Comparison of ENCODE assay signal across 21 cellular contexts in the genomic region with DNA sequence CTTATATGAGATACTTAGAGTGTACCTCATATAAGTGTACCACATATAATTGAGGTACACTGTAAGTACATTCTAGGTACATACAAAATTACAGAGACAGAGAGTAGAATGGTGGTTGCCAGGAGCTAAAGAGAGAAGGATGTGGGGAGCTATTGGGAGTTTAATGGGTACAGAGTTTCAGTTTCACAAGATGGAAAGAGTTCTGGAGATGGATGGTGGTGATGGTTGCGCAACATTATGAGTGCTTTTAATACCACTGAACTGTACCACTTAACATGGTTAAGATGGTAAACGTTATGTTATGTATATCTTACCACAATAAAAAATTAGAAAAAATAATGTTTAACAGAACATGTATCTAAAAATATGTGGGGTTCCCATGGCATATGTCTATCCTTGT. TPM values are rescaled to one million over a fixed set of nuclear protein-coding genes. Genes with fewer than 3 reads are reported as not detected.
DNase-seq lines count a peak whose midpoint lies in the region; ATAC-seq, FAIRE-seq and TF ChIP-seq lines count a peak whose summit lies in the region.
"Had no signal": no experiment of that assay in that cellular context is flagged by ENCODE, and none has a peak within 500 bp of the region (broad histone marks: within the 10 kb centered on the region; RNA-seq: fewer than 3 reads in every experiment).

No MANE protein-coding gene starts in this region.

- BruUV-seq in HepG2 (replicated peaks; lab: Mats Ljungman, UMichigan), result no TSS peak
- no TSS peak for BruUV-seq in mammary epithelial cell (replicated peaks; lab: Mats Ljungman, UMichigan)

- WGBS in HepG2 (ENCODE audit: low lambda C conversion rate), result 50% methylated on average over 2 of the region's 2 CpGs
- WGBS in right lobe of liver (ENCODE audit: insufficient coverage, low coverage, low lambda C conversion rate, missing lambda C conversion rate), result 83% methylated on average over 2 of the region's 2 CpGs
- WGBS in mammary epithelial cell (ENCODE audit: low coverage, missing lambda C conversion rate), result 84% methylated on average over 2 of the region's 2 CpGs

- TF ChIP-seq RAD21 in HepG2 (CRISPR knock-in tag; IDR thresholded peaks at IDR 0.05), result no peak

- peaks cover 56% of the 10 kb centered on the region for H3K4me1 Mint-ChIP-seq in activated T-helper 1 cell treated with anti-CD3 and anti-CD28 coated beads, Interleukin-12 subunit alpha, Interleukin-12 subunit beta, Interleukin-2, Interleukin-4 antibody, amounts not matched to agents 30 ng/mL and 10 ng/mL and 1 ng/mL, durations not matched to agents 14 hours and 24 hours and 36 hours (ENCODE audit: low read depth)

- H3K79me2 ChIP-seq in HepG2 (ENCODE audit: insufficient read depth, low read length) (no peaks in the 10 kb centered on the region), mammary epithelial cell (ENCODE audit: insufficient read depth, low read length) (no peaks in the 10 kb centered on the region)

- H3K36me3 ChIP-seq in HepG2 (replicated peaks in 1 of 2; ENCODE audit: control insufficient read depth in 1 of 2, insufficient read depth in 2 of 2, low read length in 2 of 2) (no peaks in the 10 kb centered on the region), right lobe of liver (no peaks in the 10 kb centered on the region), neutrophil (peaks cover 100% of the 10 kb centered on the region), mammary epithelial cell (ENCODE audit: insufficient read depth, low read length) (no peaks in the 10 kb centered on the region)

- no peaks in the 10 kb centered on the region for H4K20me1 ChIP-seq in HepG2 (ENCODE audit: insufficient read depth, low read length)
- H4K20me1 ChIP-seq in mammary epithelial cell (ENCODE audit: insufficient read depth, low read length), result no peaks in the 10 kb centered on the region

- H3K27ac Mint-ChIP-seq in activated T-helper 1 cell treated with anti-CD3 and anti-CD28 coated beads, Interleukin-12 subunit alpha, Interleukin-12 subunit beta, Interleukin-2, Interleukin-4 antibody, amounts not matched to agents 30 ng/mL and 10 ng/mL and 1 ng/mL, durations not matched to agents 14 hours and 24 hours and 36 hours, result peak overlapping the region; percentile 35

- DNase-seq in HepG2 (ENCODE audit: low spot score) (no peak), right lobe of liver (no peak), NOMO-1 treated with DMSO at 0.1 percent for 48 hours (lab: John Stamatoyannopoulos, UW; ENCODE audit: unreplicated experiment) (peak; percentile 51), mesenteric fat pad (ENCODE audit: low spot score) (no peak), NK-92 (lab: John Stamatoyannopoulos, UW; ENCODE audit: unreplicated experiment) (no peak), mammary epithelial cell (no peak)
- no peak for DNase-seq in activated T-helper 1 cell treated with anti-CD3 and anti-CD28 coated beads, Interleukin-12 subunit alpha, Interleukin-12 subunit beta, Interleukin-2, Interleukin-4 antibody, amounts not matched to agents 30 ng/mL and 10 ng/mL and 1 ng/mL, durations not matched to agents 14 hours and 24 hours and 36 hours (ENCODE audit: low spot score)
- DNase-seq: DMS 273 treated with DMSO at 0.1 percent for 48 hours, GF-D8, NCI-H1092, NCI-H146, NCI-H2081, NCI-H524, SW 1271 had no signal

- no peaks in the 10 kb centered on the region for H3K9me3 Mint-ChIP-seq in activated T-helper 1 cell treated with anti-CD3 and anti-CD28 coated beads, Interleukin-12 subunit alpha, Interleukin-12 subunit beta, Interleukin-2, Interleukin-4 antibody, amounts not matched to agents 30 ng/mL and 10 ng/mL and 1 ng/mL, durations not matched to agents 14 hours and 24 hours and 36 hours
- H3K9me3 Mint-ChIP-seq: IgD-negative memory B cell had no signal

- dilution Hi-C loops in mammary epithelial cell (cut with HindIII; ENCODE audit: low sequenced_read_pairs), result no loop called here

- no peak overlapping the region for H3K9ac ChIP-seq in HepG2 (ENCODE audit: insufficient read depth, low read depth, low read length)
- H3K9ac ChIP-seq in mammary epithelial cell (ENCODE audit: insufficient read depth, low read length), result no peak overlapping the region
- H3K9ac ChIP-seq: BLaER1 treated with 17β-estradiol and CSF1 and Interleukin-3, amounts not matched to agents 10 nM and 100 nM had no signal

- H3K36me3 Mint-ChIP-seq in activated T-helper 1 cell treated with anti-CD3 and anti-CD28 coated beads, Interleukin-12 subunit alpha, Interleukin-12 subunit beta, Interleukin-2, Interleukin-4 antibody, amounts not matched to agents 30 ng/mL and 10 ng/mL and 1 ng/mL, durations not matched to agents 14 hours and 24 hours and 36 hours (ENCODE audit: low read depth), result peaks cover 57% of the 10 kb centered on the region

- TF ChIP-seq EP300 in HepG2 (IDR thresholded peaks at IDR 0.05; ENCODE audit: low read depth in 2 of 2, low read length in 2 of 2) (no peak), HepG2 (CRISPR knock-in tag; IDR thresholded peaks at IDR 0.05; ENCODE audit: borderline replicate concordance) (no peak)

- H3K27me3 Mint-ChIP-seq in activated T-helper 1 cell treated with anti-CD3 and anti-CD28 coated beads, Interleukin-12 subunit alpha, Interleukin-12 subunit beta, Interleukin-2, Interleukin-4 antibody, amounts not matched to agents 30 ng/mL and 10 ng/mL and 1 ng/mL, durations not matched to agents 14 hours and 24 hours and 36 hours (ENCODE audit: insufficient read depth), result no peaks in the 10 kb centered on the region
- H3K27me3 Mint-ChIP-seq: IgD-negative memory B cell had no signal

- H3K9me3 ChIP-seq in HepG2 (ENCODE audit: low read length) (no peaks in the 10 kb centered on the region), right lobe of liver (no peaks in the 10 kb centered on the region), neutrophil (peaks cover 9% of the 10 kb centered on the region), mammary epithelial cell (replicated peaks; ENCODE audit: insufficient read depth, low read length) (no peaks in the 10 kb centered on the region)

- H3K4me2 ChIP-seq in HepG2 (ENCODE audit: low read depth, low read length) (no peak overlapping the region), mammary epithelial cell (ENCODE audit: insufficient read depth, low read depth, low read length) (no peak overlapping the region)

- in situ Hi-C loops in HepG2 (cut with HindIII; ENCODE audit: extremely low pct_ligation_motif_present, low pct_unique_long_range_greater_than_20kb), result no loop called here
- in situ Hi-C loops in mammary epithelial cell (cut with MboI; ENCODE audit: low sequenced_read_pairs in 2 of 2), result no loop called here

- H2AFZ ChIP-seq in HepG2 (ENCODE audit: low read length) (no peak overlapping the region), mammary epithelial cell (ENCODE audit: low read depth, low read length) (no peak overlapping the region)

- H3K4me3 ChIP-seq in HepG2 (replicated peaks in 1 of 3; ENCODE audit: insufficient read depth in 1 of 3, low read depth in 2 of 3, low read length in 3 of 3) (no peak overlapping the region), right lobe of liver (no peak overlapping the region), neutrophil (ENCODE audit: low read depth in 1 of 2, low read length in 1 of 2) (no peak overlapping the region), mammary epithelial cell (replicated peaks in 1 of 3; ENCODE audit: insufficient read depth in 1 of 3, low read depth in 2 of 3, low read length in 3 of 3) (no peak overlapping the region)
- H3K4me3 ChIP-seq: BLaER1 treated with 17β-estradiol and CSF1 and Interleukin-3, amounts not matched to agents 10 nM and 100 nM had no signal

- H3K4me3 Mint-ChIP-seq in activated T-helper 1 cell treated with anti-CD3 and anti-CD28 coated beads, Interleukin-12 subunit alpha, Interleukin-12 subunit beta, Interleukin-2, Interleukin-4 antibody, amounts not matched to agents 30 ng/mL and 10 ng/mL and 1 ng/mL, durations not matched to agents 14 hours and 24 hours and 36 hours, result no peak overlapping the region
- H3K4me3 Mint-ChIP-seq: IgD-negative memory B cell had no signal

- intact Hi-C loops in HepG2 (cut with micrococcal nuclease; ENCODE audit: unreplicated experiment), result no loop called here
- intact Hi-C loops in right lobe of liver (cut with DNase I), result no loop called here
- intact Hi-C loops in activated T-helper 1 cell treated with anti-CD3 and anti-CD28 coated beads, Interleukin-12 subunit alpha, Interleukin-12 subunit beta, Interleukin-2, Interleukin-4 antibody, amounts not matched to agents 30 ng/mL and 10 ng/mL and 1 ng/mL, durations not matched to agents 14 hours and 24 hours and 36 hours (cut with micrococcal nuclease), result no loop called here
- intact Hi-C loops in mammary epithelial cell (cut with micrococcal nuclease), result no loop called here

- ATAC-seq in HepG2 (no peak), right lobe of liver (no peak)

- POLR2A ChIA-PET in HepG2 (lab: Yijun Ruan, JAX), result no interaction called here

- TF ChIP-seq POLR2A in HepG2 (IDR thresholded peaks at IDR 0.05; ENCODE audit: insufficient read depth in 1 of 2, low read depth in 2 of 2, low read length in 2 of 2), result no peak
- TF ChIP-seq POLR2A in right lobe of liver (IDR thresholded peaks at IDR 0.05), result no peak

- CTCF ChIA-PET in HepG2 (lab: Yijun Ruan, JAX; ENCODE audit: low intra/inter-chr PET ratio, low total read pairs), result no interaction called here
- CTCF ChIA-PET in mammary epithelial cell (lab: Charles Lee; ENCODE audit: low non-redundant PET), result no interaction called here

- no peak for FAIRE-seq in HepG2 (lab: Jason Lieb, UNC)
- FAIRE-seq: A204.1, GM12891, GM18507 had no signal

- H3K27ac ChIP-seq in HepG2 (ENCODE audit: extremely low read length, insufficient read depth, low read length), result no peak overlapping the region
- no peak overlapping the region for H3K27ac ChIP-seq in right lobe of liver
- peak overlapping the region; percentile 33 for H3K27ac ChIP-seq in neutrophil
- H3K27ac ChIP-seq in mammary epithelial cell (ENCODE audit: insufficient read depth, low read depth, low read length), result no peak overlapping the region

- no peaks in the 10 kb centered on the region for H3K4me1 ChIP-seq in HepG2 (ENCODE audit: insufficient read depth, low read length)
- no peaks in the 10 kb centered on the region for H3K4me1 ChIP-seq in right lobe of liver
- peaks cover 13 to 16% of the 10 kb centered on the region in 2 experiments for H3K4me1 ChIP-seq in neutrophil (ENCODE audit: control insufficient read depth in 1 of 2, insufficient read depth in 1 of 2, low read depth in 1 of 2, low read length in 1 of 2)
- peaks cover 4% of the 10 kb centered on the region for H3K4me1 ChIP-seq in mammary epithelial cell (ENCODE audit: insufficient read depth, low read length)

- TF ChIP-seq CTCF in HepG2 (CRISPR knock-in tag; IDR thresholded peaks at IDR 0.05) (no peak), right lobe of liver (IDR thresholded peaks at IDR 0.05) (no peak), neutrophil (IDR thresholded peaks at IDR 0.05) (no peak), mammary epithelial cell (conservative IDR thresholded peaks at IDR 0.05 in 1 of 2, IDR thresholded peaks at IDR 0.05 in 1 of 2; ENCODE audit: extremely low read depth in 1 of 2, insufficient read depth in 1 of 2, low read depth in 1 of 2, low read length in 2 of 2) (no peak)

- H3K27me3 ChIP-seq in HepG2 (ENCODE audit: control insufficient read depth in 1 of 2, insufficient read depth in 2 of 2, low read length in 2 of 2), result peaks cover 6 to 49% of the 10 kb centered on the region in 2 experiments; a peak in 4 of 5 replicates
- no peaks in the 10 kb centered on the region for H3K27me3 ChIP-seq in right lobe of liver
- H3K27me3 ChIP-seq in neutrophil, result no peaks in the 10 kb centered on the region
- H3K27me3 ChIP-seq in mammary epithelial cell (ENCODE audit: insufficient read depth, low read length), result no peaks in the 10 kb centered on the region
- H3K27me3 ChIP-seq: BLaER1 treated with 17β-estradiol and CSF1 and Interleukin-3, amounts not matched to agents 10 nM and 100 nM had no signal

RNA-seq across cellular contexts. Expression of gene RASSF2, which starts 32.3 kb away (rescaled TPM):
- total RNA-seq in HepG2 (2016; rRNA removed; fragmentation: Illumina TruSeq; extraction: Trizol), result 0.53 and 0.83 TPM in 2 replicates
- under 0.01 and 0.09 TPM in 2 replicates for total RNA-seq in HepG2 (2016; cell fraction: cytosol; rRNA removed; fragmentation: Illumina TruSeq; extraction: Trizol; ENCODE audit: low read depth)
- 0.61 and 0.86 TPM in 2 replicates for total RNA-seq in HepG2 (2016; cell fraction: insoluble cytoplasmic fraction; rRNA removed; fragmentation: Illumina TruSeq; extraction: Trizol)
- 0.25 and 0.31 TPM in 2 replicates for total RNA-seq in HepG2 (2016; cell fraction: membrane; rRNA removed; fragmentation: Illumina TruSeq; extraction: Trizol)
- total RNA-seq in HepG2 (2016; cell fraction: nucleus; rRNA removed; fragmentation: Illumina TruSeq; extraction: Trizol), result 0.19 and 0.44 TPM in 2 replicates
- polyA plus RNA-seq in HepG2 (2011; rRNA removed), result 0.09 and 0.16 TPM in 2 replicates
- polyA plus RNA-seq in HepG2 (2011; cell fraction: cytosol; rRNA removed), result 0.09 and 0.10 TPM in 2 replicates
- 0.11 and 0.19 TPM in 2 replicates for polyA plus RNA-seq in HepG2 (2011; cell fraction: nucleus; rRNA removed)
- 0.05 and 0.08 TPM in 2 replicates for polyA plus RNA-seq in HepG2 (2012)
- polyA plus RNA-seq in HepG2 (2016; cell fraction: cytosol; fragmentation: Illumina TruSeq; extraction: Trizol; ENCODE audit: low read depth), result 0.06 and 0.08 TPM in 2 replicates
- 0.59 and 0.73 TPM in 2 replicates for polyA plus RNA-seq in HepG2 (2016; cell fraction: insoluble cytoplasmic fraction; fragmentation: Illumina TruSeq; extraction: Trizol; ENCODE audit: low read depth)
- polyA plus RNA-seq in HepG2 (2016; cell fraction: membrane; fragmentation: Illumina TruSeq; extraction: Trizol; ENCODE audit: low read depth), result 0.10 and 0.11 TPM in 2 replicates
- 0.48 and 0.55 TPM in 2 replicates for polyA plus RNA-seq in HepG2 (2016; cell fraction: nucleus; fragmentation: Illumina TruSeq; extraction: Trizol; ENCODE audit: insufficient read depth, low read depth)
- 0.06 TPM in 1 of 2 replicates, not detected in the other for polyA minus RNA-seq in HepG2 (2011; rRNA and poly(A)+ RNA removed; ENCODE audit: low replicate concordance)
- 0.10 TPM in 1 of 2 replicates, not detected in the other for polyA minus RNA-seq in HepG2 (2011; cell fraction: cytosol; rRNA and poly(A)+ RNA removed)
- 0.12 and 0.13 TPM in 2 replicates for polyA minus RNA-seq in HepG2 (2011; cell fraction: nucleus; rRNA and poly(A)+ RNA removed)
- total RNA-seq in right lobe of liver, result 1 to 10 TPM; 2.0 to 4.8 (median 4.2) TPM
- total RNA-seq in activated T-helper 1 cell treated with anti-CD3 and anti-CD28 coated beads, Interleukin-12 subunit alpha, Interleukin-12 subunit beta, Interleukin-2, Interleukin-4 antibody, amounts not matched to agents 30 ng/mL and 10 ng/mL and 1 ng/mL, durations not matched to agents 14 hours and 24 hours and 36 hours, result 43.7 and 44.7 TPM in 2 replicates
- 29.7 TPM for total RNA-seq in mesenteric fat pad
- total RNA-seq in mammary epithelial cell, result under 1 TPM; under 0.01 to 0.24 TPM
- 0.03 TPM for polyA plus RNA-seq in mammary epithelial cell
- polyA minus RNA-seq in mammary epithelial cell, result not detected
- total RNA-seq: HT-29 had no signal
